Comparison of ENCODE assay signal across 21 cellular contexts in the genomic region with DNA sequence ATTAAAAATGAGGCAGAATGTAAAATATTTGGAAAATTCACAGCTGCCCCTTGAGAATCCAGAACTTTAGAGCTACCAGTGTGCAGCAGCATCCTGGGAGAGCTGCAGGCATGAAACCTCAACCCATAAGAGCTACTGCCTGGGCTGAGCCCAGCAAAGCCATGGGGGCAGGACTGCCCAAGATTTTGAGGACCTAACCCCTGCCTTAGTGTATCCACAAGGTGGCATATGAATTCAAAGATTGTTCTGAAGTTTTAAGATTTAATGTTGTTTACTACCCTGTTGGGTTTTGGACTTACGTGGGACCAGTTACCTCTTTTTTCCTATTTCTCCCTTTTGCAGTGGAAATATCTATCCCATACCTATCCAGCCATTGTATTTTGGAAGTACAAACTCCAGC. TPM values are rescaled to one million over a fixed set of nuclear protein-coding genes. Genes with fewer than 3 reads are reported as not detected.
DNase-seq lines count a peak whose midpoint lies in the region; ATAC-seq and TF ChIP-seq lines count a peak whose summit lies in the region.
"Had no signal": no experiment of that assay in that cellular context is flagged by ENCODE, and none has a peak within 500 bp of the region (broad histone marks: within the 10 kb centered on the region; RNA-seq: fewer than 3 reads in every experiment).

No MANE protein-coding gene starts in this region.

- H3K27ac Mint-ChIP-seq in T-cell, result peak overlapping the region; percentile 43 to 73
- no peak overlapping the region for H3K27ac Mint-ChIP-seq in T-helper 17 cell
- H3K27ac Mint-ChIP-seq: activated naive CD8-positive, alpha-beta T cell treated with anti-CD3 and anti-CD28 coated beads, Interleukin-2, amount 50 U/mL, for 24 hours had no signal

- H3K4me1 Mint-ChIP-seq in T-cell, result peaks cover 31 to 44% (median 40%) of the 10 kb centered on the region in 3 donors
- H3K4me1 Mint-ChIP-seq in T-helper 17 cell, result peaks cover 12% of the 10 kb centered on the region

- H3K4me1 ChIP-seq in foreskin keratinocyte, result no peaks in the 10 kb centered on the region
- H3K4me1 ChIP-seq: esophagus muscularis mucosa, left ventricle myocardium inferior had no signal

- H3K9me3 ChIP-seq in T-helper 17 cell (ENCODE audit: control insufficient read depth, low read length, poor library complexity, severe bottlenecking), result no peaks in the 10 kb centered on the region
- H3K9me3 ChIP-seq: esophagus muscularis mucosa had no signal

- H3K4me3 Mint-ChIP-seq in T-cell (no peak overlapping the region), T-helper 17 cell (no peak overlapping the region)
- H3K4me3 Mint-ChIP-seq: activated naive CD8-positive, alpha-beta T cell treated with anti-CD3 and anti-CD28 coated beads, Interleukin-2, amount 50 U/mL, for 24 hours had no signal

- H3K27me3 Mint-ChIP-seq in T-cell (no peaks in the 10 kb centered on the region), T-helper 17 cell (no peaks in the 10 kb centered on the region)
- H3K27me3 Mint-ChIP-seq: activated naive CD8-positive, alpha-beta T cell treated with anti-CD3 and anti-CD28 coated beads, Interleukin-2, amount 50 U/mL, for 24 hours had no signal

- no peaks in the 10 kb centered on the region for H3K27me3 ChIP-seq in foreskin keratinocyte
- H3K27me3 ChIP-seq: esophagus muscularis mucosa had no signal

- TF ChIP-seq CTCF in AG09309 (IDR thresholded peaks at IDR 0.05; ENCODE audit: control insufficient read depth, insufficient read depth, low read depth, low read length, missing control alignments) (peak; percentile 8), GM12872 (IDR thresholded peaks at IDR 0.05; ENCODE audit: insufficient read depth, low read depth, low read length) (peak; percentile 17; the same call in 1 of the 3 replicates), foreskin keratinocyte (conservative IDR thresholded peaks at IDR 0.05) (peak; percentile 17)

- CTCF ChIA-PET in T-cell (lab: Charles Lee), result no interaction called here

- no peak overlapping the region for H3K4me3 ChIP-seq in AG09309 (ENCODE audit: control insufficient read depth, low read depth, low read length)
- H3K4me3 ChIP-seq: esophagus muscularis mucosa, left ventricle myocardium inferior had no signal

- H3K9me3 Mint-ChIP-seq in T-cell, result no peaks in the 10 kb centered on the region

- no peak for DNase-seq in AG09309 (ENCODE audit: low read depth)
- DNase-seq in T-cell, result no peak
- no peak for DNase-seq in foreskin keratinocyte
- DNase-seq in T-helper 17 cell, result no peak
- DNase-seq in hepatic stellate cell (ENCODE audit: low spot score), result no peak
- DNase-seq: activated CD4-positive, alpha-beta T cell treated with anti-CD3 and anti-CD28 coated beads for 1 hour; activated naive CD8-positive, alpha-beta T cell treated with anti-CD3 and anti-CD28 coated beads, Interleukin-2, amount 50 U/mL, for 24 hours; C1 segment of cervical spinal cord; caudate nucleus; effector CD4-positive, alpha-beta T cell; left ventricle myocardium inferior; NCI-H1417 treated with DMSO at 0.1 percent for 48 hours; NCI-H2171; NCI-H69; substantia nigra had no signal

- POLR2A ChIA-PET in T-cell (lab: Charles Lee), result interaction anchor here (0.6 kb wide), 2 partner anchors 19 to 44 kb away, joined by 4 read pairs; no protein-coding TSS in a partner anchor

- peaks cover 35% of the 10 kb centered on the region for H3K36me3 Mint-ChIP-seq in T-cell
- H3K36me3 Mint-ChIP-seq in T-helper 17 cell (ENCODE audit: low read depth), result peaks cover 6% of the 10 kb centered on the region

- H3K27ac ChIP-seq in foreskin keratinocyte, result no peak overlapping the region
- H3K27ac ChIP-seq: esophagus muscularis mucosa, left ventricle myocardium inferior had no signal

- no peak for ATAC-seq in T-cell (replicated peaks in 1 of 4)
- no peak for ATAC-seq in foreskin keratinocyte
- ATAC-seq in HG03097 (IDR thresholded peaks at IDR 0.05; ENCODE audit: low FRiP score, unreplicated experiment), result no peak
- no peak for ATAC-seq in GM21423 (IDR thresholded peaks at IDR 0.05; ENCODE audit: unreplicated experiment)
- no peak for ATAC-seq in T-helper 17 cell
- ATAC-seq: activated naive CD8-positive, alpha-beta T cell treated with anti-CD3 and anti-CD28 coated beads, Interleukin-2, amount 50 U/mL, for 24 hours; Panc1; SK-N-SH treated with all-trans-retinoic acid at 6 μM for 48 hours had no signal

RNA-seq across cellular contexts. Expression of a gene that starts 26.4 kb away (rescaled TPM):
- total RNA-seq in T-cell (10 to 100 TPM; 16.8 to 23.2 (median 18.3) TPM), foreskin keratinocyte (32.2 and 33.0 TPM in 2 replicates), T-helper 17 cell (10 to 100 TPM; 16.8 to 17.1 TPM)
- 31.6 and 33.1 TPM in 2 replicates for polyA plus RNA-seq in foreskin keratinocyte

RNA-seq across cellular contexts. Expression of a gene that starts 53.0 kb away (rescaled TPM):
- total RNA-seq in T-cell (10 to 100 TPM; 11.4 to 20.6 (median 18.1) TPM), foreskin keratinocyte (39.9 and 53.0 TPM in 2 replicates), T-helper 17 cell (10 to 100 TPM; 13.8 to 39.4 TPM)
- 32.6 and 45.7 TPM in 2 replicates for polyA plus RNA-seq in foreskin keratinocyte
